12 cellular contexts compared by ENCODE assay signal in the genomic region with DNA sequence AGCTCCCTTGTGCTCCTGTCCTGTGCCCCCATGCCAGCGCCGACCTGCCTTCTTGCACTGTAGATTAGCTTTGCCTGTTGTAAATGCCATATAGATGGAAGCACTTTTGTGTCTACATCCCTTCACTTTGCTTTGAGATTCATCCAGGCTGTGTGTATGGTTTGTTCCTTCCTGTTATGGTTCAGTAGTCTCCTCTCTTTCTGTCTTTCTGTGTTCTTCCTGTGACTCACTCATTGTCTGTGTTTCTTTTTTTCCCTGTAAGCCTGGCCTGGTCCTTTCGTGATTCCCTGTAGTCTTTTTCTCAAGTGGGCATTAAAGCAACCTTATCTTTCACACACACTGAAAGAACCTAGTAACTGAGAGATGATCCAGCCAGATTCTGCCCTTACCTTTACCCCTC.
DNase-seq lines count a peak whose midpoint lies in the region; ATAC-seq and TF ChIP-seq lines count a peak whose summit lies in the region.
"Had no signal": no experiment of that assay in that cellular context is flagged by ENCODE, and none has a peak within 500 bp of the region (broad histone marks: within the 10 kb centered on the region; RNA-seq: fewer than 3 reads in every experiment).

No MANE protein-coding gene starts in this region.

- WGBS in adrenal gland, 4 donors = 57 to 69% (median 61%) methylated on average over 3 of the region's 3 CpGs

- H3K4me1 ChIP-seq in DOHH2 (ENCODE audit: control insufficient read depth, low read length) (peaks cover 32% of the 10 kb centered on the region), adrenal gland (replicated peaks in 1 of 2) (peaks cover 20 to 59% of the 10 kb centered on the region in 2 donors)

- TF ChIP-seq CTCF in DOHH2 (IDR thresholded peaks at IDR 0.05; ENCODE audit: low read depth, low read length, poor library complexity, severe bottlenecking) (no peak), adrenal gland (IDR thresholded peaks at IDR 0.05) (no peak)

- H3K27ac ChIP-seq in DOHH2 (ENCODE audit: low read depth, low read length) = no peak overlapping the region
- peak overlapping the region in 4 of 5 donors; percentile 23 to 83 (median 48) for H3K27ac ChIP-seq in adrenal gland
- H3K27ac ChIP-seq: heart left ventricle had no signal

- H3K9me3 Mint-ChIP-seq in IgD-negative memory B cell = no peaks in the 10 kb centered on the region
- no peaks in the 10 kb centered on the region for H3K9me3 Mint-ChIP-seq in naive B cell

- H3K9me2 ChIP-seq in DOHH2 (replicated peaks; ENCODE audit: control insufficient read depth, low read length) = no peaks in the 10 kb centered on the region

- peaks cover 40% of the 10 kb centered on the region for H3K79me2 ChIP-seq in DOHH2 (ENCODE audit: control insufficient read depth, low read length)

- peaks cover 8% of the 10 kb centered on the region; the same call in 1 of the 2 replicates for H4K20me1 ChIP-seq in DOHH2 (ENCODE audit: control insufficient read depth, insufficient read depth, low read depth, low read length)

- no peak for TF ChIP-seq POLR2A in adrenal gland (IDR thresholded peaks at IDR 0.05)
- no peak for TF ChIP-seq POLR2A in erythroblast (IDR thresholded peaks at IDR 0.05; ENCODE audit: low read length)

- H3K9me3 ChIP-seq in DOHH2 (ENCODE audit: control insufficient read depth, insufficient read depth, low read length) (no peaks in the 10 kb centered on the region), adrenal gland (replicated peaks in 1 of 3) (no peaks in the 10 kb centered on the region)
- H3K9me3 ChIP-seq: heart left ventricle had no signal

- no peak overlapping the region for H3K27ac Mint-ChIP-seq in IgD-negative memory B cell
- peak overlapping the region in 4 of 6 donors; percentile 43 to 75 (median 54) for H3K27ac Mint-ChIP-seq in naive B cell

- peaks cover 1% of the 10 kb centered on the region for H3K36me3 Mint-ChIP-seq in IgD-negative memory B cell
- H3K36me3 Mint-ChIP-seq in naive B cell = no peaks in the 10 kb centered on the region

- H3K4me2 ChIP-seq in DOHH2 (ENCODE audit: low read length) = peak overlapping the region; percentile 24

- H3K27me3 ChIP-seq in DOHH2 (ENCODE audit: control insufficient read depth, low read length) = no peaks in the 10 kb centered on the region
- no peaks in the 10 kb centered on the region for H3K27me3 ChIP-seq in adrenal gland
- H3K27me3 ChIP-seq: heart left ventricle had no signal

- peak; percentile 38 to 46 for ATAC-seq in naive B cell (ENCODE audit: low read depth in 2 of 2)
- no peak for ATAC-seq in left colon
- ATAC-seq: Panc1 had no signal

- H3K4me3 ChIP-seq in DOHH2 (ENCODE audit: low read length) (no peak overlapping the region), adrenal gland (no peak overlapping the region)
- H3K4me3 ChIP-seq: heart left ventricle had no signal

- no peaks in the 10 kb centered on the region for H3F3A ChIP-seq in DOHH2 (ENCODE audit: control insufficient read depth, insufficient read depth)

- H3K27me3 Mint-ChIP-seq in IgD-negative memory B cell (no peaks in the 10 kb centered on the region), naive B cell (no peaks in the 10 kb centered on the region)

- no peaks in the 10 kb centered on the region for H3K36me3 ChIP-seq in DOHH2 (ENCODE audit: control insufficient read depth, low read length)
- H3K36me3 ChIP-seq in adrenal gland (replicated peaks in 1 of 2) = no peaks in the 10 kb centered on the region
- H3K36me3 ChIP-seq: heart left ventricle had no signal

- peak overlapping the region; percentile 0 to 42 (median 2) for H3K4me3 Mint-ChIP-seq in IgD-negative memory B cell
- H3K4me3 Mint-ChIP-seq in naive B cell = peak overlapping the region; percentile 3 to 81 (median 52)

- peaks cover 46 to 72% (median 58%) of the 10 kb centered on the region in 3 donors for H3K4me1 Mint-ChIP-seq in IgD-negative memory B cell
- H3K4me1 Mint-ChIP-seq in naive B cell = peaks cover 64 to 97% (median 92%) of the 10 kb centered on the region in 3 donors

- intact Hi-C loops in adrenal gland (cut with DNase I) = loop anchor here in 1 of 2 donors (10.0 kb wide), 1 partner anchor 122 kb away; no protein-coding TSS in a partner anchor
- intact Hi-C loops in left colon (cut with DNase I, micrococcal nuclease) = no loop called here

- DNase-seq in adrenal gland (no peak), naive B cell (no peak), left colon (no peak), NCI-H2081 (lab: John Stamatoyannopoulos, UW) (no peak), erythroblast (lab: John Stamatoyannopoulos, UW) (no peak)
- no peak for DNase-seq in activated CD4-positive, alpha-beta T cell treated with anti-CD3 and anti-CD28 coated beads, Interleukin-2, amount 50 U/mL, for 1 hour
- DNase-seq: activated gamma-delta T cell, GF-D8, heart left ventricle had no signal

Comparison
In these comparisons a context has a peak if more than half of its experiments do, and no peak if none do; other contexts are left out.
1. H3K27ac Mint-ChIP-seq: peak in naive B cell (4 of 6); none in IgD-negative memory B cell (0 of 3).